In the genomic region with DNA sequence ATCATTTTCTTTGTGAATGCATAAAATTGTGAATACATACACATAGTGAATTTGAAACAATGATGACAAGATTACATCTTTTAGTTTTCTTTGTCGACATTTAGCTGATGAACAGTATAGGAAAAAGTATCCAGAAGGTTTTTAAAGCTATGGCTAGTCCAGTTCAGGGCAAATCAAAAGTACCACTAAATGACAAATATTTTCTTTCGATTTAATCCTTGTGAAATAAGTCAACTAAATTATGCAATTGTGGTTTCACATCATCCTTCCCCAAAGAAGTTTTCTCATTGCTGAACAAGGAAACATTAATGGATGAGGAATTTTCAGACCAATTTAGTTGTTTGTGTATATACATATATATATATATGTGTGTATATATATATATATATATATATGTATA, we compare ENCODE assay signal across 20 cellular contexts.
"Had no signal": no experiment of that assay in that cellular context is flagged by ENCODE, and none has a peak within 500 bp of the region (broad histone marks: within the 10 kb centered on the region; RNA-seq: fewer than 3 reads in every experiment).

No MANE protein-coding gene starts in this region.

- H3K9me3 ChIP-seq: esophagus muscularis mucosa, left ventricle myocardium inferior, thyroid gland had no signal

- H3K4me1 ChIP-seq: esophagus muscularis mucosa, foreskin keratinocyte, left ventricle myocardium inferior, thyroid gland had no signal

- DNase-seq: activated B cell treated with CpG ODN at 0.5 μM for 24 hours; activated CD4-positive, alpha-beta memory T cell treated with anti-CD3 and anti-CD28 coated beads, Interleukin-2, amount 10 ng/mL, durations not matched to agents 7 days and 5 days; activated CD4-positive, alpha-beta T cell treated with anti-CD3 and anti-CD28 coated beads for 4 hours; activated CD8-positive, alpha-beta memory T cell treated with anti-CD3 and anti-CD28 coated beads, Interleukin-2, amount 10 ng/mL, durations not matched to agents 7 days and 5 days; activated naive CD4-positive, alpha-beta T cell; activated naive CD8-positive, alpha-beta T cell treated with anti-CD3 and anti-CD28 coated beads for 36 hours; cerebellar nuclear complex; effector CD8-positive, alpha-beta T cell; foreskin keratinocyte; hippocampal formation; kidney; left ventricle myocardium inferior; mammary epithelial cell; nephron progenitor cell; nucleus accumbens; stimulated activated CD4-positive, alpha-beta T cell treated with anti-CD3 and anti-CD28 coated beads, Interleukin-2, amount 100 ng/mL, for 24 hours; stimulated activated naive CD4-positive, alpha-beta T cell treated with Interleukin-2 at 50 U/mL for 16 hours; thyroid gland had no signal

- H3K4me3 ChIP-seq: esophagus muscularis mucosa, left ventricle myocardium inferior, thyroid gland had no signal

- FAIRE-seq: kidney had no signal

- H3K36me3 ChIP-seq: esophagus muscularis mucosa, left ventricle myocardium inferior, thyroid gland had no signal

- H3K27me3 ChIP-seq: esophagus muscularis mucosa, foreskin keratinocyte, thyroid gland had no signal

- H3K27ac ChIP-seq: esophagus muscularis mucosa, foreskin keratinocyte, left ventricle myocardium inferior, thyroid gland had no signal

- ATAC-seq: activated CD8-positive, alpha-beta memory T cell treated with anti-CD3 and anti-CD28 coated beads, Interleukin-2, amount 10 ng/mL, durations not matched to agents 7 days and 5 days; activated T-helper 17 cell treated with anti-CD3 and anti-CD28 coated beads, Interleukin-2, amount 50 U/mL, for 72 hours; foreskin keratinocyte had no signal
